In the genomic region with DNA sequence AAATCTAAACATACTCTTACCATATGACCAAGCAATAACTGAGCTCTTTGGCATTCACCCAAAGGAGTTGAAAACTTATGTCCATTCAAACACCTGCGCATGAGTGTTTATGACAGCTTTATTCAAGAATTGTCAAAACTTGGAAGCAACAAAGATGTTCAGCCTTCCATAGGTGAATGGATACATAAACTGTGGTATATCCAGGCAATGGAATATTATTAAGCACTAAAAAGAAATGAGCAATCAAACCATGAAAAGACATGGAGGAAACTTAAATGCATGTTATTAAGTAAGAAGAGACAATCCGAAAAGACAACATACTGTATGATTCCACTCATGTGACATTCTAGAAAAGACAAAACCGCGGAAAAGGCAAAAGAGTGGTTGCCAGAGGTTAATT, we compare ENCODE assay signal across 35 cellular contexts.
"Had no signal": no experiment of that assay in that cellular context is flagged by ENCODE, and none has a peak within 500 bp of the region (broad histone marks: within the 10 kb centered on the region; RNA-seq: fewer than 3 reads in every experiment).

No MANE protein-coding gene starts in this region.

- H3K4me3 ChIP-seq: MG63 had no signal

- H3K27me3 ChIP-seq: MG63 had no signal

- H3K36me3 ChIP-seq: MG63 had no signal

- H3K9me3 ChIP-seq: MG63 had no signal

- DNase-seq: Karpas-422, Kasumi-1, MG63, MM.1S, MV-4-11, NCI-H1048, NCI-H1092, NCI-H1092 treated with DMSO at 0.1 percent for 48 hours, NCI-H1105, NCI-H1105 treated with DMSO at 0.1 percent for 48 hours, NCI-H1417, NCI-H1417 treated with DMSO at 0.1 percent for 48 hours, NCI-H1436, NCI-H1436 treated with DMSO at 0.1 percent for 48 hours, NCI-H146, NCI-H1694, NCI-H1694 treated with DMSO at 0.1 percent for 48 hours, NCI-H187, NCI-H187 treated with DMSO at 0.1 percent for 48 hours, NCI-H1930, NCI-H2029, NCI-H2029 treated with DMSO at 0.1 percent for 48 hours, NCI-H2081, NCI-H2081 treated with DMSO at 0.1 percent for 48 hours, NCI-H2107, NCI-H2171, NCI-H2171 treated with DMSO at 0.1 percent for 48 hours, NCI-H2227 treated with DMSO at 0.1 percent for 48 hours, NCI-H226, NCI-H345, NCI-H446, NCI-H446 treated with DMSO at 0.1 percent for 48 hours, NCI-H510A, NCI-H510A treated with DMSO at 0.1 percent for 48 hours, NCI-H524 had no signal
